In the genomic region with DNA sequence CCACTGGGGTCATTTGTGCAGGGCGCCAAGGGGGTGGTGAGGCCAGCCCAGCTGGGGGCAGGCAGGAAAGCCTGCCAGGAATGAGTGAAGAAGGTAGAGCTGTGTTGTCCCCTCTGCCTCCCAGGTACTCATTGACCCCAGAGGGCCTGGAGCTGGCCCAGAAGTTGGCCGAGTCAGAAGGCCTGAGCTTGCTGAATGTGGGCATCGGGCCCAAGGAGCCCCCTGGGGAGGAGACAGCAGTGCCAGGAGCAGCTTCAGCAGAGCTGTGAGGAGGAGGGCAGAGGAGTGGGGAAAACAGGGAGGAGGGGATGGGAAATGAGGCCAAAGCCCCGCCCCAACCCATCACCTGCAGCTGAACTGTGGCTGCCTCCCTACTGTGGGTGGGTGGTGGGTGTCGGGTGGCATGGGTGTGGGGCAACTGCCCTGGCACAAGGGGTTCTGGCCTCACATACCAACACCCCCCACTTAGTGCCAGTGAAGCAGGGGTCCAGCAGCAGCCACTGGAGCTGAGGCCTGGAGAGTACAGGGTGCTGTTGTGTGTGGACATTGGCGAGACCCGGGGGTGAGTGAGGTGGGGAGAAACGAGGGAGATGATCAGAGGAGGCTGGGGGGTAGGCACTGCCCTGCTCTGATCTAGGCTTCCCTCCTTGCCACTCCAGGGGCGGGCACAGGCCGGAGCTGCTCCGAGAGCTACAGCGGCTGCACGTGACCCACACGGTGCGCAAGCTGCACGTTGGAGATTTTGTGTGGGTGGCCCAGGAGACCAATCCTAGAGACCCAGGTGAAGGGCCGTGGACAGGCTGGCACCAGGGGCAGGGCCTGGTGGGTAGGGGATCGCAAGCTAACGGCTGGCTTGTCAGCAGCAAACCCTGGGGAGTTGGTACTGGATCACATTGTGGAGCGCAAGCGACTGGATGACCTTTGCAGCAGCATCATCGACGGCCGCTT, we compare ENCODE assay signal across 16 cellular contexts. TPM values are rescaled to one million over a fixed set of nuclear protein-coding genes. Genes with fewer than 3 reads are reported as not detected.
DNase-seq lines count a peak whose midpoint lies in the region; ATAC-seq and TF ChIP-seq lines count a peak whose summit lies in the region.
"Had no signal": no experiment of that assay in that cellular context is flagged by ENCODE, and none has a peak within 500 bp of the region (broad histone marks: within the 10 kb centered on the region; RNA-seq: fewer than 3 reads in every experiment).

No MANE protein-coding gene starts in this region.

- H3K27me3 Mint-ChIP-seq in stimulated activated naive CD8-positive, alpha-beta T cell treated with anti-CD3 and anti-CD28 coated beads, Interleukin-15, Interleukin-2, amounts not matched to agents 100 ng/mL and 50 ng/mL, for 24 hours: no peaks in the 10 kb centered on the region
- no peaks in the 10 kb centered on the region for H3K27me3 Mint-ChIP-seq in activated naive CD8-positive, alpha-beta T cell treated with anti-CD3 and anti-CD28 coated beads for 36 hours

- H3K79me1 ChIP-seq in mesendoderm (ENCODE audit: low read length): peaks cover 16% of the 10 kb centered on the region

- peaks cover 9% of the 10 kb centered on the region for H3K79me2 ChIP-seq in mesendoderm (ENCODE audit: control insufficient read depth, insufficient read depth, low read length)

- H3K4me3 ChIP-seq in mesendoderm (ENCODE audit: low read length) (no peak overlapping the region), Peyer's patch (no peak overlapping the region)
- H3K4me3 ChIP-seq: SJCRH30, suprapubic skin had no signal

- H3K9ac ChIP-seq in mesendoderm (ENCODE audit: low read length): no peak overlapping the region

- H4K8ac ChIP-seq in mesendoderm (ENCODE audit: low read depth, low read length): no peak overlapping the region

- no peak overlapping the region for H2BK120ac ChIP-seq in mesendoderm (ENCODE audit: low read depth, low read length)

- no peak overlapping the region for H2AK5ac ChIP-seq in mesendoderm (ENCODE audit: low read length)

- TF ChIP-seq CTCF in Peyer's patch (IDR thresholded peaks at IDR 0.05): no peak

- H3K4me1 Mint-ChIP-seq in stimulated activated naive CD8-positive, alpha-beta T cell treated with anti-CD3 and anti-CD28 coated beads, Interleukin-15, Interleukin-2, amounts not matched to agents 100 ng/mL and 50 ng/mL, for 24 hours (ENCODE audit: low read depth): peaks cover 26% of the 10 kb centered on the region
- H3K4me1 Mint-ChIP-seq in activated naive CD8-positive, alpha-beta T cell treated with anti-CD3 and anti-CD28 coated beads for 36 hours: peaks cover 30% of the 10 kb centered on the region

- H3K4me1 ChIP-seq in mesendoderm (ENCODE audit: control insufficient read depth, low read depth, low read length): no peaks in the 10 kb centered on the region
- H3K4me1 ChIP-seq in Peyer's patch: peaks cover 0 to 25% (median 6%) of the 10 kb centered on the region in 4 donors
- H3K4me1 ChIP-seq: SJCRH30 had no signal

- H3K9me3 Mint-ChIP-seq in stimulated activated naive CD8-positive, alpha-beta T cell treated with anti-CD3 and anti-CD28 coated beads, Interleukin-15, Interleukin-2, amounts not matched to agents 100 ng/mL and 50 ng/mL, for 24 hours: no peaks in the 10 kb centered on the region
- no peaks in the 10 kb centered on the region for H3K9me3 Mint-ChIP-seq in activated naive CD8-positive, alpha-beta T cell treated with anti-CD3 and anti-CD28 coated beads for 36 hours
- H3K9me3 Mint-ChIP-seq: CD8-positive, alpha-beta T cell had no signal

- H4K5ac ChIP-seq in mesendoderm (ENCODE audit: low read length): no peak overlapping the region

- H2BK5ac ChIP-seq in mesendoderm (ENCODE audit: low read length): no peak overlapping the region

- no peak for ATAC-seq in stimulated activated naive CD8-positive, alpha-beta T cell treated with anti-CD3 and anti-CD28 coated beads, Interleukin-15, Interleukin-2, amounts not matched to agents 100 U/mL and 50 U/mL, for 24 hours
- no peak for ATAC-seq in HG02870 (IDR thresholded peaks at IDR 0.05; ENCODE audit: unreplicated experiment)
- ATAC-seq: CD8-positive, alpha-beta T cell; HCT116 had no signal

- no peak overlapping the region for H3K4me2 ChIP-seq in mesendoderm (ENCODE audit: low read length)

- H3K23ac ChIP-seq in mesendoderm (ENCODE audit: low read length): no peak overlapping the region

- H3K27me3 ChIP-seq in mesendoderm (ENCODE audit: insufficient read depth, low read length, poor library complexity) (no peaks in the 10 kb centered on the region), Peyer's patch (no peaks in the 10 kb centered on the region)
- H3K27me3 ChIP-seq: SJCRH30, suprapubic skin had no signal

- H3K56ac ChIP-seq in mesendoderm (ENCODE audit: low read length): peak overlapping the region; percentile 3

- H3K4me3 Mint-ChIP-seq in stimulated activated naive CD8-positive, alpha-beta T cell treated with anti-CD3 and anti-CD28 coated beads, Interleukin-15, Interleukin-2, amounts not matched to agents 100 ng/mL and 50 ng/mL, for 24 hours: peak overlapping the region; percentile 6
- H3K4me3 Mint-ChIP-seq in activated naive CD8-positive, alpha-beta T cell treated with anti-CD3 and anti-CD28 coated beads for 36 hours: peak overlapping the region; percentile 41

- no peak overlapping the region for H2BK15ac ChIP-seq in mesendoderm (replicated peaks; ENCODE audit: low read depth)

- no peak for DNase-seq in stimulated activated naive CD8-positive, alpha-beta T cell treated with anti-CD3 and anti-CD28 coated beads, Interleukin-15, Interleukin-2, amounts not matched to agents 100 U/mL and 50 U/mL, for 24 hours
- DNase-seq in activated naive CD8-positive, alpha-beta T cell treated with anti-CD3 and anti-CD28 coated beads for 36 hours: no peak
- DNase-seq in mesendoderm: no peak
- DNase-seq in inferior parietal cortex (ENCODE audit: extremely low spot score): no peak
- DNase-seq in occipital lobe (lab: John Stamatoyannopoulos, UW): no peak
- no peak for DNase-seq in Peyer's patch
- DNase-seq: central memory CD4-positive, alpha-beta T cell; islet precursor cell; NCI-H446 treated with DMSO at 0.1 percent for 48 hours; SJCRH30; stimulated activated CD4-positive, alpha-beta T cell treated with anti-CD3 and anti-CD28 coated beads, Interleukin-4, amount 100 ng/mL, for 1 hour had no signal

- H3K9me3 ChIP-seq in Peyer's patch: no peaks in the 10 kb centered on the region
- H3K9me3 ChIP-seq: SJCRH30, suprapubic skin had no signal

- peaks cover 41% of the 10 kb centered on the region for H3K36me3 Mint-ChIP-seq in stimulated activated naive CD8-positive, alpha-beta T cell treated with anti-CD3 and anti-CD28 coated beads, Interleukin-15, Interleukin-2, amounts not matched to agents 100 ng/mL and 50 ng/mL, for 24 hours (ENCODE audit: low read depth)
- H3K36me3 Mint-ChIP-seq in activated naive CD8-positive, alpha-beta T cell treated with anti-CD3 and anti-CD28 coated beads for 36 hours: peaks cover 24% of the 10 kb centered on the region

- H3K27ac ChIP-seq in mesendoderm (ENCODE audit: low read depth, low read length): no peak overlapping the region
- no peak overlapping the region for H3K27ac ChIP-seq in Peyer's patch
- H3K27ac ChIP-seq: SJCRH30, suprapubic skin had no signal

- WGBS in mesendoderm (ENCODE audit: extremely low coverage, insufficient coverage, low lambda C conversion rate): no CpG with 5 or more reads among the region's 24 CpGs

- TF ChIP-seq POLR2A in Peyer's patch (IDR thresholded peaks at IDR 0.05): no peak

- H3K27ac Mint-ChIP-seq in stimulated activated naive CD8-positive, alpha-beta T cell treated with anti-CD3 and anti-CD28 coated beads, Interleukin-15, Interleukin-2, amounts not matched to agents 100 ng/mL and 50 ng/mL, for 24 hours: peak overlapping the region; percentile 68
- H3K27ac Mint-ChIP-seq in activated naive CD8-positive, alpha-beta T cell treated with anti-CD3 and anti-CD28 coated beads for 36 hours: peak overlapping the region; percentile 36
- H3K27ac Mint-ChIP-seq: CD8-positive, alpha-beta T cell had no signal

- no peak overlapping the region for H3K18ac ChIP-seq in mesendoderm (ENCODE audit: low read length)

- H3K4ac ChIP-seq in mesendoderm (ENCODE audit: low read depth, low read length): no peak overlapping the region

- H3K36me3 ChIP-seq in mesendoderm (ENCODE audit: control insufficient read depth, insufficient read depth, low read length): peaks cover 10% of the 10 kb centered on the region
- H3K36me3 ChIP-seq in Peyer's patch: peaks cover 0 to 58% (median 0%) of the 10 kb centered on the region in 3 donors

RNA-seq across cellular contexts. Expression of a gene that starts 3.0 kb away (rescaled TPM):
- total RNA-seq in activated naive CD8-positive, alpha-beta T cell treated with anti-CD3 and anti-CD28 coated beads for 36 hours: 10 to 100 TPM; 64.0 to 67.4 TPM
- 34.0 TPM for polyA plus RNA-seq in mesendoderm (2013, experiment 1 of 2)
- polyA plus RNA-seq in mesendoderm (2013, experiment 2 of 2): 34.8 TPM
- total RNA-seq in occipital lobe (45.9 TPM), Peyer's patch (100 to 1,000 TPM in 1 of 4 donors, 10 to 100 TPM in 3; 68.3 to 101 (median 78.9) TPM)

RNA-seq across cellular contexts. Expression of a gene that starts 5.2 kb away (rescaled TPM):
- 1,000 to 10,000 TPM; 1,050 to 1,075 TPM for total RNA-seq in activated naive CD8-positive, alpha-beta T cell treated with anti-CD3 and anti-CD28 coated beads for 36 hours
- 1,253 TPM for polyA plus RNA-seq in mesendoderm (2013, experiment 1 of 2)
- polyA plus RNA-seq in mesendoderm (2013, experiment 2 of 2): 1,244 TPM
- 404 TPM for total RNA-seq in occipital lobe
- 1,000 to 10,000 TPM in 3 of 4 donors, 100 to 1,000 TPM in 1; 961 to 2,313 (median 1,456) TPM for total RNA-seq in Peyer's patch

RNA-seq across cellular contexts. Expression of a gene that starts 9.4 kb away (rescaled TPM):
- 1 to 10 TPM; 8.5 to 8.9 TPM for total RNA-seq in activated naive CD8-positive, alpha-beta T cell treated with anti-CD3 and anti-CD28 coated beads for 36 hours
- 9.1 TPM for polyA plus RNA-seq in mesendoderm (2013, experiment 1 of 2)
- 8.7 TPM for polyA plus RNA-seq in mesendoderm (2013, experiment 2 of 2)
- total RNA-seq in occipital lobe (13.3 TPM), Peyer's patch (10 to 100 TPM in 3 of 4 donors, 1 to 10 TPM in 1; 4.4 to 75.1 (median 12.1) TPM)

RNA-seq across cellular contexts. Expression of a gene that starts 16.4 kb away (rescaled TPM):
- 10 to 100 TPM; 39.3 to 41.5 TPM for total RNA-seq in activated naive CD8-positive, alpha-beta T cell treated with anti-CD3 and anti-CD28 coated beads for 36 hours
- not detected for polyA plus RNA-seq in mesendoderm (2013, experiment 1 of 2)
- polyA plus RNA-seq in mesendoderm (2013, experiment 2 of 2): not detected
- total RNA-seq in occipital lobe: not detected
- total RNA-seq in Peyer's patch: 1 to 10 TPM in 2 of 4 donors, not detected in 2; 1.3 to 1.9 TPM
- total RNA-seq: SJCRH30 had no signal

RNA-seq across cellular contexts. Expression of a gene that starts 25.1 kb away (rescaled TPM):
- 100 to 1,000 TPM; 113 to 114 TPM for total RNA-seq in activated naive CD8-positive, alpha-beta T cell treated with anti-CD3 and anti-CD28 coated beads for 36 hours
- 87.5 TPM for polyA plus RNA-seq in mesendoderm (2013, experiment 1 of 2)
- 89.2 TPM for polyA plus RNA-seq in mesendoderm (2013, experiment 2 of 2)
- total RNA-seq in occipital lobe (107 TPM), Peyer's patch (100 to 1,000 TPM; 100 to 173 (median 122) TPM)
